17 cellular contexts compared by ENCODE assay signal in genomic region chr3:195189821-195190220, GRCh38.
DNase-seq lines count a peak whose midpoint lies in the region; ATAC-seq, FAIRE-seq and TF ChIP-seq lines count a peak whose summit lies in the region.
"Had no signal": no experiment of that assay in that cellular context is flagged by ENCODE, and none has a peak within 500 bp of the region (broad histone marks: within the 10 kb centered on the region; RNA-seq: fewer than 3 reads in every experiment).

No MANE protein-coding gene starts in this region.

- H3K9me3 ChIP-seq in endodermal cell (ENCODE audit: control insufficient read depth, low read length) (peaks cover 22% of the 10 kb centered on the region), adrenal gland (replicated peaks in 1 of 3) (no peaks in the 10 kb centered on the region)

- no peak for DNase-seq in H54 (ENCODE audit: insufficient read length, low spot score)
- DNase-seq in WTC11 (ENCODE audit: low spot score) = no peak
- no peak for DNase-seq in endodermal cell
- peak; percentile 31 for DNase-seq in fibroblast of villous mesenchyme (ENCODE audit: low read depth)
- DNase-seq in adrenal gland = no peak
- DNase-seq in stimulated activated naive CD8-positive, alpha-beta T cell treated with anti-CD3 and anti-CD28 coated beads, Interleukin-15, amount 100 ng/mL, for 72 hours = no peak
- DNase-seq in activated T-cell treated with anti-CD3 and anti-CD28 coated beads, Interleukin-2, amount 50 U/mL, for 1 hour = no peak
- no peak for DNase-seq in NAMALWA (ENCODE audit: low spot score)
- DNase-seq: C1 segment of cervical spinal cord; Caco-2; CD4-positive, alpha-beta memory T cell; DMS153; DND-41; GM23248 had no signal

- peak overlapping the region; percentile 40 for H3K27ac ChIP-seq in endodermal cell (ENCODE audit: low read depth, low read length)
- H3K27ac ChIP-seq in adrenal gland = no peak overlapping the region
- H3K27ac ChIP-seq: GM23248 had no signal

- POLR2A ChIA-PET in WTC11 (lab: Charles Lee) = no interaction called here

- no peaks in the 10 kb centered on the region for H3K4me1 ChIP-seq in endodermal cell (ENCODE audit: control insufficient read depth, insufficient read depth, low read length)
- peaks cover 0 to 9% of the 10 kb centered on the region in 2 donors for H3K4me1 ChIP-seq in adrenal gland (replicated peaks in 1 of 2)
- H3K4me1 ChIP-seq: Caco-2 had no signal

- H3K9ac ChIP-seq in endodermal cell (ENCODE audit: extremely low read depth, low read length, poor library complexity, severe bottlenecking) = no peak overlapping the region
- H3K9ac ChIP-seq: GM23248 had no signal

- H3K27ac Mint-ChIP-seq in WTC11 (0 out of 2 replicates have a peak overlapping the region, but pooled peaks have one; percentile 14), endodermal cell (no peak overlapping the region)
- no peak overlapping the region for H3K27ac Mint-ChIP-seq in stimulated activated naive CD8-positive, alpha-beta T cell treated with anti-CD3 and anti-CD28 coated beads, Interleukin-15, amount 100 ng/mL, for 72 hours
- H3K27ac Mint-ChIP-seq: CD4-positive, alpha-beta memory T cell had no signal

- H3K36me3 ChIP-seq in endodermal cell (ENCODE audit: control insufficient read depth, insufficient read depth, low read length) = peaks cover 9% of the 10 kb centered on the region
- H3K36me3 ChIP-seq in adrenal gland (replicated peaks in 1 of 2) = no peaks in the 10 kb centered on the region
- H3K36me3 ChIP-seq: HAP-1 had no signal

- TF ChIP-seq CTCF in WTC11 (IDR thresholded peaks at IDR 0.05) (no peak), endodermal cell (conservative IDR thresholded peaks at IDR 0.05) (no peak), fibroblast of villous mesenchyme (IDR thresholded peaks at IDR 0.05; ENCODE audit: insufficient read depth, low read depth, low read length) (no peak), adrenal gland (IDR thresholded peaks at IDR 0.05) (no peak)

- no peaks in the 10 kb centered on the region; the same call in 1 of the 2 replicates for H3K27me3 Mint-ChIP-seq in WTC11 (ENCODE audit: low read depth)
- no peaks in the 10 kb centered on the region for H3K27me3 Mint-ChIP-seq in endodermal cell (ENCODE audit: insufficient read depth)
- H3K27me3 Mint-ChIP-seq in stimulated activated naive CD8-positive, alpha-beta T cell treated with anti-CD3 and anti-CD28 coated beads, Interleukin-15, amount 100 ng/mL, for 72 hours = no peaks in the 10 kb centered on the region
- H3K27me3 Mint-ChIP-seq: CD4-positive, alpha-beta memory T cell had no signal

- 88 to 100% methylated on average over 1 of the region's 1 CpG for WGBS in endodermal cell (ENCODE audit: insufficient coverage in 1 of 2, insufficient read length in 1 of 2), 2 experiments
- 70 to 79% (median 75%) methylated on average over 1 of the region's 1 CpG for WGBS in adrenal gland, 4 donors

- H3K36me3 Mint-ChIP-seq in WTC11 = peaks cover 18% of the 10 kb centered on the region
- peaks cover 15% of the 10 kb centered on the region for H3K36me3 Mint-ChIP-seq in endodermal cell (ENCODE audit: low read depth)

- CTCF ChIA-PET in WTC11 (lab: Charles Lee) = no interaction called here

- no peak for ATAC-seq in WTC11
- ATAC-seq in stimulated activated naive CD8-positive, alpha-beta T cell treated with anti-CD3 and anti-CD28 coated beads, Interleukin-15, amount 100 ng/mL, for 72 hours = no peak

- H3K27me3 ChIP-seq in endodermal cell (ENCODE audit: control insufficient read depth, insufficient read depth, low read length, poor library complexity, severe bottlenecking) = no peaks in the 10 kb centered on the region
- no peaks in the 10 kb centered on the region for H3K27me3 ChIP-seq in adrenal gland

- TF ChIP-seq POLR2A in H54 (IDR thresholded peaks at IDR 0.05; ENCODE audit: low read depth, low read length) (no peak), adrenal gland (IDR thresholded peaks at IDR 0.05) (no peak)

- peak; percentile 38 for FAIRE-seq in H54 (lab: Jason Lieb, UNC)
- FAIRE-seq: G401.6, GM12892 had no signal

- H3K4me1 Mint-ChIP-seq in WTC11 (peaks cover 46% of the 10 kb centered on the region), endodermal cell (peaks cover 19% of the 10 kb centered on the region)
- peaks cover 54% of the 10 kb centered on the region for H3K4me1 Mint-ChIP-seq in stimulated activated naive CD8-positive, alpha-beta T cell treated with anti-CD3 and anti-CD28 coated beads, Interleukin-15, amount 100 ng/mL, for 72 hours

- H3K4me3 ChIP-seq in endodermal cell (ENCODE audit: low read length) (no peak overlapping the region), fibroblast of villous mesenchyme (ENCODE audit: low read depth, low read length) (no peak overlapping the region), adrenal gland (no peak overlapping the region)
- H3K4me3 ChIP-seq: GM23248, HAP-1 had no signal

- H3K4me3 Mint-ChIP-seq in WTC11 = no peak overlapping the region
- no peak overlapping the region for H3K4me3 Mint-ChIP-seq in endodermal cell
- no peak overlapping the region for H3K4me3 Mint-ChIP-seq in stimulated activated naive CD8-positive, alpha-beta T cell treated with anti-CD3 and anti-CD28 coated beads, Interleukin-15, amount 100 ng/mL, for 72 hours

- H3K9me3 Mint-ChIP-seq in WTC11 (peaks cover 18% of the 10 kb centered on the region), endodermal cell (peaks cover 23% of the 10 kb centered on the region)
- H3K9me3 Mint-ChIP-seq in stimulated activated naive CD8-positive, alpha-beta T cell treated with anti-CD3 and anti-CD28 coated beads, Interleukin-15, amount 100 ng/mL, for 72 hours = peaks cover 0 to 8% of the 10 kb centered on the region in 2 donors

- intact Hi-C loops in adrenal gland (cut with DNase I) = no loop called here

TF ChIP-seq in WTC11, 78 proteins besides CTCF, POLR2A, EP300 and RAD21:
- TF ChIP-seq ZBTB21 (CRISPR knock-in tag; IDR thresholded peaks at IDR 0.05; ENCODE audit: borderline replicate concordance) (no peak), TEAD4 (CRISPR knock-in tag; IDR thresholded peaks at IDR 0.05) (no peak), RORB (CRISPR knock-in tag; IDR thresholded peaks at IDR 0.05) (no peak), KAT7 (CRISPR knock-in tag; IDR thresholded peaks at IDR 0.05; ENCODE audit: borderline replicate concordance) (no peak)
